Comparison of ENCODE assay signal across 10 cellular contexts in genomic region chr12:57627504-57628279, GRCh38. TPM values are rescaled to one million over a fixed set of nuclear protein-coding genes. Genes with fewer than 3 reads are reported as not detected.
DNase-seq lines count a peak whose midpoint lies in the region; ATAC-seq and TF ChIP-seq lines count a peak whose summit lies in the region.
"Had no signal": no experiment of that assay in that cellular context is flagged by ENCODE, and none has a peak within 500 bp of the region (broad histone marks: within the 10 kb centered on the region; RNA-seq: fewer than 3 reads in every experiment).

No MANE protein-coding gene starts in this region.

- H3K36me3 Mint-ChIP-seq in activated naive CD8-positive, alpha-beta T cell treated with anti-CD3 and anti-CD28 coated beads for 36 hours: no peaks in the 10 kb centered on the region

- TF ChIP-seq CTCF in upper lobe of right lung (IDR thresholded peaks at IDR 0.05): peak; percentile 14
- TF ChIP-seq CTCF in MM.1S (IDR thresholded peaks at IDR 0.05; ENCODE audit: low read length): no peak

- no peak overlapping the region for H3K9ac ChIP-seq in MM.1S (ENCODE audit: low read length)
- H3K9ac ChIP-seq: BLaER1 had no signal

- H3K27me3 Mint-ChIP-seq in activated naive CD8-positive, alpha-beta T cell treated with anti-CD3 and anti-CD28 coated beads for 36 hours: peaks cover 89% of the 10 kb centered on the region

- no peak overlapping the region for H2AFZ ChIP-seq in MM.1S (ENCODE audit: low read length)

- H3K4me3 ChIP-seq in upper lobe of right lung: peak overlapping the region; percentile 11
- H3K4me3 ChIP-seq in MM.1S (ENCODE audit: low read length): no peak overlapping the region
- H3K4me3 ChIP-seq: BLaER1 had no signal

- H3K27me3 ChIP-seq in upper lobe of right lung: peaks cover 91% of the 10 kb centered on the region
- H3K27me3 ChIP-seq in MM.1S (replicated peaks; ENCODE audit: insufficient read depth, low read length): 0 out of 2 replicates have a peak, but pooled peaks cover 10% of the 10 kb centered on the region

- intact Hi-C loops in upper lobe of right lung (cut with DNase I): no loop called here

- peak; percentile 8 for ATAC-seq in upper lobe of right lung
- ATAC-seq in HG02852 (IDR thresholded peaks at IDR 0.05; ENCODE audit: unreplicated experiment): no peak

- H3K36me3 ChIP-seq in upper lobe of right lung (no peaks in the 10 kb centered on the region), MM.1S (replicated peaks; ENCODE audit: insufficient read depth, low read length) (no peaks in the 10 kb centered on the region)
- H3K36me3 ChIP-seq: BLaER1 had no signal

- peaks cover 5% of the 10 kb centered on the region for H3K4me1 Mint-ChIP-seq in activated naive CD8-positive, alpha-beta T cell treated with anti-CD3 and anti-CD28 coated beads for 36 hours

- H3K4me3 Mint-ChIP-seq in activated naive CD8-positive, alpha-beta T cell treated with anti-CD3 and anti-CD28 coated beads for 36 hours: no peak overlapping the region

- H3K4me1 ChIP-seq in upper lobe of right lung: peaks cover 16% of the 10 kb centered on the region
- H3K4me1 ChIP-seq in MM.1S (ENCODE audit: low read length): 0 out of 2 replicates have a peak, but pooled peaks cover 4% of the 10 kb centered on the region

- H3K79me2 ChIP-seq in MM.1S (ENCODE audit: low read length): peaks cover 10% of the 10 kb centered on the region; the same call in 1 of the 2 replicates

- H3K27ac ChIP-seq in upper lobe of right lung (no peak overlapping the region), MM.1S (ENCODE audit: low read length) (no peak overlapping the region)
- H3K27ac ChIP-seq: BLaER1 had no signal

- H3K9me3 ChIP-seq in upper lobe of right lung (no peaks in the 10 kb centered on the region), MM.1S (replicated peaks; ENCODE audit: insufficient read depth, low read length) (no peaks in the 10 kb centered on the region)

- no peaks in the 10 kb centered on the region for H3F3A ChIP-seq in MM.1S (ENCODE audit: insufficient read depth, low read length)

- no peak overlapping the region for H3K27ac Mint-ChIP-seq in activated naive CD8-positive, alpha-beta T cell treated with anti-CD3 and anti-CD28 coated beads for 36 hours

- H3K9me3 Mint-ChIP-seq in activated naive CD8-positive, alpha-beta T cell treated with anti-CD3 and anti-CD28 coated beads for 36 hours: no peaks in the 10 kb centered on the region

- no peaks in the 10 kb centered on the region for H4K20me1 ChIP-seq in MM.1S (ENCODE audit: insufficient read depth, low read length)

- H3K4me2 ChIP-seq in MM.1S (ENCODE audit: low read depth, low read length): no peak overlapping the region
- H3K4me2 ChIP-seq: BLaER1 had no signal

- DNase-seq in stimulated activated CD4-positive, alpha-beta T cell treated with anti-CD3 and anti-CD28 coated beads, Interleukin-1b, Interleukin-23, amount 100 ng/mL, for 48 hours: peak; percentile 38
- DNase-seq in stimulated activated CD4-positive, alpha-beta T cell treated with anti-CD3 and anti-CD28 coated beads, Interleukin-2, amount 100 ng/mL, for 48 hours: no peak
- DNase-seq in activated naive CD8-positive, alpha-beta T cell treated with anti-CD3 and anti-CD28 coated beads for 36 hours: peak; percentile 45
- DNase-seq in left kidney (ENCODE audit: low read depth, low spot score): peak; percentile 49
- no peak for DNase-seq in upper lobe of right lung
- DNase-seq in dermis blood vessel endothelial cell: no peak
- DNase-seq in MM.1S: no peak

- no peaks in the 10 kb centered on the region for H3K9me2 ChIP-seq in MM.1S (replicated peaks; ENCODE audit: insufficient read depth, low read length)

RNA-seq across cellular contexts. Expression of gene B4GALNT1, which starts 5.3 kb away (rescaled TPM):
- total RNA-seq in activated naive CD8-positive, alpha-beta T cell treated with anti-CD3 and anti-CD28 coated beads for 36 hours: 1 to 10 TPM; 1.5 TPM
- 0.93 TPM for total RNA-seq in upper lobe of right lung
- total RNA-seq in dermis blood vessel endothelial cell: 0.14 TPM in 1 of 2 replicates, not detected in the other

RNA-seq across cellular contexts. Expression of gene ARHGEF25, which starts 16.5 kb away (rescaled TPM):
- 1 to 10 TPM; 1.9 to 2.2 TPM for total RNA-seq in activated naive CD8-positive, alpha-beta T cell treated with anti-CD3 and anti-CD28 coated beads for 36 hours
- total RNA-seq in upper lobe of right lung (16.3 TPM), dermis blood vessel endothelial cell (0.68 and 0.74 TPM in 2 replicates)

RNA-seq across cellular contexts. Expression of gene DTX3, which starts 23.1 kb away (rescaled TPM):
- total RNA-seq in activated naive CD8-positive, alpha-beta T cell treated with anti-CD3 and anti-CD28 coated beads for 36 hours: 10 to 100 TPM; 18.9 to 20.2 TPM
- total RNA-seq in upper lobe of right lung: 26.0 TPM
- 1.9 and 2.4 TPM in 2 replicates for total RNA-seq in dermis blood vessel endothelial cell
- total RNA-seq: HT-29 had no signal

RNA-seq across cellular contexts. Expression of gene PIP4K2C, which starts 36.7 kb away (rescaled TPM):
- total RNA-seq in activated naive CD8-positive, alpha-beta T cell treated with anti-CD3 and anti-CD28 coated beads for 36 hours: 10 to 100 TPM; 17.1 to 18.5 TPM
- total RNA-seq in upper lobe of right lung: 31.0 TPM
- total RNA-seq in dermis blood vessel endothelial cell: 10.2 and 15.4 TPM in 2 replicates

Comparison
In these comparisons a context has a peak if more than half of its experiments do, and no peak if none do; other contexts are left out.
1. DNase-seq: peak in stimulated activated CD4-positive, alpha-beta T cell treated with anti-CD3 and anti-CD28 coated beads, Interleukin-1b, Interleukin-23, amount 100 ng/mL, for 48 hours (single experiment), activated naive CD8-positive, alpha-beta T cell treated with anti-CD3 and anti-CD28 coated beads for 36 hours (single experiment) and left kidney (single experiment); none in stimulated activated CD4-positive, alpha-beta T cell treated with anti-CD3 and anti-CD28 coated beads, Interleukin-2, amount 100 ng/mL, for 48 hours (0 of 2), upper lobe of right lung (single experiment), dermis blood vessel endothelial cell (single experiment) and MM.1S (single experiment).